9 cellular contexts compared by ENCODE assay signal in genomic region chr11:1762537-1763302, GRCh38.
A peak's percentile ranks its signal among the peaks of the same experiment; 100 is the strongest.
DNase-seq lines count a peak whose midpoint lies in the region; ATAC-seq, FAIRE-seq and TF ChIP-seq lines count a peak whose summit lies in the region.
"Had no signal": no experiment of that assay in that cellular context is flagged by ENCODE, and none has a peak within 500 bp of the region (broad histone marks: within the 10 kb centered on the region; RNA-seq: fewer than 3 reads in every experiment).

No MANE protein-coding gene starts in this region.

- H3K9me3 Mint-ChIP-seq in T-helper 2 cell treated with Interferon-gamma antibody and Interleukin-4, amounts not matched to agents 5 μg/mL and 100 μg/mL, for 36 hours: no peaks in the 10 kb centered on the region
- no peaks in the 10 kb centered on the region for H3K9me3 Mint-ChIP-seq in nephron progenitor cell

- no peaks in the 10 kb centered on the region for H3K27me3 Mint-ChIP-seq in T-helper 2 cell treated with Interferon-gamma antibody and Interleukin-4, amounts not matched to agents 5 μg/mL and 100 μg/mL, for 36 hours (ENCODE audit: low read depth)
- H3K27me3 Mint-ChIP-seq in nephron progenitor cell (ENCODE audit: low read depth, poor library complexity): no peaks in the 10 kb centered on the region

- TF ChIP-seq CTCF in nephron progenitor cell (IDR thresholded peaks at IDR 0.05): no peak

- peaks cover 22% of the 10 kb centered on the region for H3K4me1 Mint-ChIP-seq in T-helper 2 cell treated with Interferon-gamma antibody and Interleukin-4, amounts not matched to agents 5 μg/mL and 100 μg/mL, for 36 hours (ENCODE audit: low read depth)
- H3K4me1 Mint-ChIP-seq in nephron progenitor cell: peaks cover 13% of the 10 kb centered on the region

- H3K27ac Mint-ChIP-seq in T-helper 2 cell treated with Interferon-gamma antibody and Interleukin-4, amounts not matched to agents 5 μg/mL and 100 μg/mL, for 36 hours: peak overlapping the region; percentile 62
- no peak overlapping the region for H3K27ac Mint-ChIP-seq in nephron progenitor cell

- H3K36me3 Mint-ChIP-seq in T-helper 2 cell treated with Interferon-gamma antibody and Interleukin-4, amounts not matched to agents 5 μg/mL and 100 μg/mL, for 36 hours (ENCODE audit: low read depth): peaks cover 7% of the 10 kb centered on the region
- H3K36me3 Mint-ChIP-seq in nephron progenitor cell (ENCODE audit: low read depth): no peaks in the 10 kb centered on the region

- no peak for DNase-seq in T-helper 2 cell treated with Interferon-gamma antibody and Interleukin-4, amounts not matched to agents 5 μg/mL and 100 μg/mL, for 36 hours (ENCODE audit: low spot score)
- DNase-seq in T-helper 2 cell (no peak), RCC 7860 (ENCODE audit: low spot score) (peak; percentile 82), epithelial cell of prostate (ENCODE audit: low read depth, low spot score) (no peak), nephron progenitor cell (no peak), NCI-H2081 treated with DMSO at 0.1 percent for 48 hours (lab: John Stamatoyannopoulos, UW) (no peak)

- ATAC-seq in HG03280 (IDR thresholded peaks at IDR 0.05; ENCODE audit: unreplicated experiment) (no peak), HG02678 (IDR thresholded peaks at IDR 0.05; ENCODE audit: unreplicated experiment) (no peak)

- peak overlapping the region; percentile 83 for H3K27ac ChIP-seq in epithelial cell of prostate

- H3K4me3 Mint-ChIP-seq in T-helper 2 cell treated with Interferon-gamma antibody and Interleukin-4, amounts not matched to agents 5 μg/mL and 100 μg/mL, for 36 hours: peak overlapping the region; percentile 71
- peak overlapping the region; percentile 73 for H3K4me3 Mint-ChIP-seq in nephron progenitor cell

- peak; percentile 81 for FAIRE-seq in RCC 7860 (lab: Jason Lieb, UNC)
- FAIRE-seq: endometrium had no signal
